In genomic region chr1:193019442-193020026, GRCh38 we compare ENCODE assay signal across 8 cellular contexts. TPM values are rescaled to one million over a fixed set of nuclear protein-coding genes. Genes with fewer than 3 reads are reported as not detected.
DNase-seq lines count a peak whose midpoint lies in the region; ATAC-seq, FAIRE-seq and TF ChIP-seq lines count a peak whose summit lies in the region.

No MANE protein-coding gene starts in this region.

- no peaks in the 10 kb centered on the region for H3K9me2 ChIP-seq in PC-9 (ENCODE audit: insufficient read depth)

- no peak overlapping the region for H3K4me3 Mint-ChIP-seq in nephron

- peaks cover 3% of the 10 kb centered on the region for H3K4me1 Mint-ChIP-seq in nephron

- peaks cover 7% of the 10 kb centered on the region for H3K36me3 Mint-ChIP-seq in nephron (ENCODE audit: low read depth)

- no peak overlapping the region for H3K27ac Mint-ChIP-seq in nephron

- H3K9me1 ChIP-seq in endothelial cell of umbilical vein (replicated peaks; ENCODE audit: control insufficient read depth, extremely low read depth, insufficient read depth, low read length), result no peaks in the 10 kb centered on the region

- no peaks in the 10 kb centered on the region for H4K20me1 ChIP-seq in BLaER1 treated with 17β-estradiol and CSF1 and Interleukin-3, amounts not matched to agents 10 nM and 100 nM
- no peaks in the 10 kb centered on the region for H4K20me1 ChIP-seq in PC-9 (ENCODE audit: insufficient read depth)
- H4K20me1 ChIP-seq in endothelial cell of umbilical vein (replicated peaks; ENCODE audit: control insufficient read depth, extremely low read depth, insufficient read depth, low read length), result no peaks in the 10 kb centered on the region

- peak; percentile 63 for FAIRE-seq in endothelial cell of umbilical vein (lab: Jason Lieb, UNC)

- ATAC-seq in GM18870 (IDR thresholded peaks at IDR 0.05; ENCODE audit: unreplicated experiment) (peak; percentile 78), GM19023 (IDR thresholded peaks at IDR 0.05; ENCODE audit: unreplicated experiment) (no peak)

- CTCF ChIA-PET in PC-9 (lab: Charles Lee) (interaction anchor here (0.6 kb wide), 1 partner anchor 289 kb away, joined by 5 read pairs; no protein-coding TSS in a partner anchor), endothelial cell of umbilical vein (lab: Charles Lee) (interaction anchor here (0.7 to 8.5 kb wide), 53 partner anchors 10 to 544 kb away, joined by 3 to 550 read pairs (median 4); partner anchors contain the start of genes RGS2, RO60 and UCHL5)

- DNase-seq in HS-5 (ENCODE audit: low read depth), result peak; percentile 32
- peak in 1 of 2 experiments; percentile 47 for DNase-seq in PC-9
- peak; percentile 76 for DNase-seq in endothelial cell of umbilical vein (ENCODE audit: low read depth, low spot score)
- no peak for DNase-seq in mucosa of gallbladder (ENCODE audit: low spot score)

- peaks cover 17 to 75% (median 29%) of the 10 kb centered on the region in 11 experiments for H3K36me3 ChIP-seq in BLaER1 treated with 17β-estradiol and CSF1 and Interleukin-3, amounts not matched to agents 10 nM and 100 nM
- H3K36me3 ChIP-seq in PC-9 (ENCODE audit: low read depth) (0 out of 2 replicates have a peak, but pooled peaks cover 10% of the 10 kb centered on the region), endothelial cell of umbilical vein (ENCODE audit: control insufficient read depth in 2 of 2, extremely low read depth in 1 of 2, insufficient read depth in 2 of 2, low read length in 2 of 2) (no peaks in the 10 kb centered on the region)

- TF ChIP-seq POLR2A in endothelial cell of umbilical vein (IDR thresholded peaks at IDR 0.05; ENCODE audit: low read depth, low read length), result no peak

- dilution Hi-C loops in endothelial cell of umbilical vein (cut with MboI; ENCODE audit: extremely low pct_ligation_motif_present, low sequenced_read_pairs), result loop anchor here (25.0 kb wide), 1 partner anchor 207 kb away; the partner anchor contains the start of gene RGS2

- H3K4me1 ChIP-seq in BLaER1 treated with 17β-estradiol and CSF1 and Interleukin-3, amounts not matched to agents 10 nM and 100 nM, result peaks cover 0 to 8% (median 0%) of the 10 kb centered on the region in 10 experiments; a peak in 6 of 20 replicates
- H3K4me1 ChIP-seq in PC-9 (replicated peaks; ENCODE audit: insufficient read depth) (no peaks in the 10 kb centered on the region), endothelial cell of umbilical vein (ENCODE audit: control insufficient read depth, extremely low read depth, insufficient read depth, low read length) (peaks cover 4% of the 10 kb centered on the region)

- TF ChIP-seq CTCF in PC-9 (conservative IDR thresholded peaks at IDR 0.05), result peak; percentile 71
- peak; percentile 12 to 19 for TF ChIP-seq CTCF in endothelial cell of umbilical vein (IDR thresholded peaks at IDR 0.05; ENCODE audit: extremely low read depth in 1 of 2, insufficient read depth in 1 of 2, low read depth in 1 of 2, low read length in 2 of 2)
- TF ChIP-seq CTCF in nephron (IDR thresholded peaks at IDR 0.05; ENCODE audit: unreplicated experiment in 3 of 3), result peak; percentile 59 to 69 (median 63)

- BruUV-seq in PC-9 (replicated peaks; lab: Mats Ljungman, UMichigan) (no TSS peak), endothelial cell of umbilical vein (replicated peaks; lab: Mats Ljungman, UMichigan) (no TSS peak)

- no peak overlapping the region for H3K4me3 ChIP-seq in BLaER1 treated with 17β-estradiol and CSF1 and Interleukin-3, amounts not matched to agents 10 nM and 100 nM
- no peak overlapping the region for H3K4me3 ChIP-seq in PC-9
- H3K4me3 ChIP-seq in endothelial cell of umbilical vein (replicated peaks in 1 of 3; ENCODE audit: insufficient read depth in 1 of 3, low read depth in 1 of 3, low read length in 3 of 3), result no peak overlapping the region

- H3K79me2 ChIP-seq in PC-9 (ENCODE audit: low read depth), result no peaks in the 10 kb centered on the region
- H3K79me2 ChIP-seq in endothelial cell of umbilical vein (ENCODE audit: control insufficient read depth, insufficient read depth, low read length), result no peaks in the 10 kb centered on the region

- H3K9me3 Mint-ChIP-seq in nephron, result no peaks in the 10 kb centered on the region

- H3K9ac ChIP-seq in BLaER1 treated with 17β-estradiol and CSF1 and Interleukin-3, amounts not matched to agents 10 nM and 100 nM, result no peak overlapping the region
- H3K9ac ChIP-seq in endothelial cell of umbilical vein (replicated peaks; ENCODE audit: extremely low read depth, insufficient read depth, low read length), result no peak overlapping the region

- peaks cover 3% of the 10 kb centered on the region; the same call in 1 of the 2 replicates for H3F3A ChIP-seq in PC-9 (ENCODE audit: insufficient read depth, low read depth)

- H2AFZ ChIP-seq in PC-9, result no peak overlapping the region
- H2AFZ ChIP-seq in endothelial cell of umbilical vein (ENCODE audit: low read depth, low read length), result no peak overlapping the region

- no peaks in the 10 kb centered on the region for H3K27me3 Mint-ChIP-seq in nephron (ENCODE audit: low read depth)

- H3K27ac ChIP-seq in BLaER1 treated with 17β-estradiol and CSF1 and Interleukin-3, amounts not matched to agents 10 nM and 100 nM, result peak overlapping the region in 9 of 11 experiments; percentile 17 to 67 (median 46); a peak in 15 of 22 replicates
- H3K27ac ChIP-seq in PC-9 (no peak overlapping the region), endothelial cell of umbilical vein (ENCODE audit: insufficient read depth, low read depth, low read length) (no peak overlapping the region)

- H3K9me3 ChIP-seq in BLaER1 treated with 17β-estradiol and CSF1 and Interleukin-3, amounts not matched to agents 10 nM and 100 nM (replicated peaks in 1 of 11), result no peaks in the 10 kb centered on the region
- H3K9me3 ChIP-seq in PC-9 (ENCODE audit: insufficient read depth, low read depth) (no peaks in the 10 kb centered on the region), endothelial cell of umbilical vein (replicated peaks; ENCODE audit: control insufficient read depth, insufficient read depth, low read length) (no peaks in the 10 kb centered on the region)

- H3K27me3 ChIP-seq in BLaER1 treated with 17β-estradiol and CSF1 and Interleukin-3, amounts not matched to agents 10 nM and 100 nM, result no peaks in the 10 kb centered on the region
- no peaks in the 10 kb centered on the region for H3K27me3 ChIP-seq in PC-9 (ENCODE audit: insufficient read depth, low read depth)
- no peaks in the 10 kb centered on the region for H3K27me3 ChIP-seq in endothelial cell of umbilical vein (ENCODE audit: control insufficient read depth in 2 of 2, insufficient read depth in 2 of 2, low read length in 2 of 2)

- intact Hi-C loops in PC-9 (cut with micrococcal nuclease; ENCODE audit: unreplicated experiment), result loop anchor here (2.0 to 10.0 kb wide), 3 partner anchors 211 to 542 kb away; partner anchors contain the start of gene RGS2
- intact Hi-C loops in endothelial cell of umbilical vein (cut with micrococcal nuclease), result loop anchor here (1.0 to 10.0 kb wide), 4 partner anchors 213 to 545 kb away; no protein-coding TSS in a partner anchor

- 0 out of 22 replicates have a peak overlapping the region, but pooled peaks of 2 of the 11 experiments have one; percentile 7 to 19 for H3K4me2 ChIP-seq in BLaER1 treated with 17β-estradiol and CSF1 and Interleukin-3, amounts not matched to agents 10 nM and 100 nM
- no peak overlapping the region for H3K4me2 ChIP-seq in PC-9
- no peak overlapping the region for H3K4me2 ChIP-seq in endothelial cell of umbilical vein (ENCODE audit: insufficient read depth, low read length)

- POLR2A ChIA-PET in PC-9 (lab: Charles Lee; ENCODE audit: unreplicated experiment), result interaction anchor here (0.7 kb wide), 1 partner anchor 38 kb away, joined by 4 read pairs; no protein-coding TSS in a partner anchor
- POLR2A ChIA-PET in endothelial cell of umbilical vein (lab: Charles Lee), result interaction anchor here (1.2 to 2.3 kb wide), 2 partner anchors 210 to 212 kb away, joined by 8 to 9 read pairs; no protein-coding TSS in a partner anchor

TF ChIP-seq in endothelial cell of umbilical vein, 7 proteins besides CTCF, POLR2A, EP300 and RAD21:
- TF ChIP-seq JUN (IDR thresholded peaks at IDR 0.05; ENCODE audit: borderline replicate concordance, insufficient read depth, insufficient read length, low read depth), result no peak
- no peak for TF ChIP-seq POLR2AphosphoS5 (IDR thresholded peaks at IDR 0.05; ENCODE audit: insufficient read depth, low read depth, low read length)
- no peak for TF ChIP-seq MYC (IDR thresholded peaks at IDR 0.05; ENCODE audit: low read depth, low read length)
- no peak for TF ChIP-seq FOS (IDR thresholded peaks at IDR 0.05; ENCODE audit: borderline replicate concordance, insufficient read depth, low read length)
- no peak for TF ChIP-seq GATA2 (IDR thresholded peaks at IDR 0.05; ENCODE audit: insufficient read depth, insufficient read length, low read depth, low read length)
TF ChIP-seq in endothelial cell of umbilical vein: peak in this region for 0.

RNA-seq across cellular contexts. Expression of gene UCHL5, which starts 39.6 kb away (rescaled TPM):
- total RNA-seq in PC-9 (2021) (37.0 and 49.3 TPM in 2 replicates), endothelial cell of umbilical vein (45.6 and 50.8 TPM in 2 replicates), mucosa of gallbladder (20.7 TPM)
- polyA plus RNA-seq in endothelial cell of umbilical vein, result 6.7 and 9.8 TPM in 2 replicates
- 15.0 and 18.0 TPM in 2 replicates for polyA plus RNA-seq in endothelial cell of umbilical vein (2011; cell fraction: cytosol; rRNA removed)
- 18.1 and 20.2 TPM in 2 replicates for polyA plus RNA-seq in endothelial cell of umbilical vein (2011; cell fraction: nucleus; rRNA removed)
- polyA plus RNA-seq in endothelial cell of umbilical vein (2012), result 28.5 and 45.7 TPM in 2 replicates
- 14.6 and 15.0 TPM in 2 replicates for polyA minus RNA-seq in endothelial cell of umbilical vein
- 28.5 TPM for polyA minus RNA-seq in endothelial cell of umbilical vein (2011; cell fraction: cytosol; rRNA and poly(A)+ RNA removed)
- polyA minus RNA-seq in endothelial cell of umbilical vein (2011; cell fraction: nucleus; rRNA and poly(A)+ RNA removed), result 29.5 and 31.8 TPM in 2 replicates

RNA-seq across cellular contexts. Expression of gene RO60, which starts 39.9 kb away (rescaled TPM):
- total RNA-seq in PC-9 (2021) (40.4 and 49.2 TPM in 2 replicates), endothelial cell of umbilical vein (60.3 and 61.8 TPM in 2 replicates), mucosa of gallbladder (79.5 TPM)
- polyA plus RNA-seq in endothelial cell of umbilical vein, result 10.9 and 11.1 TPM in 2 replicates
- 10.0 and 12.5 TPM in 2 replicates for polyA plus RNA-seq in endothelial cell of umbilical vein (2011; cell fraction: cytosol; rRNA removed)
- polyA plus RNA-seq in endothelial cell of umbilical vein (2011; cell fraction: nucleus; rRNA removed), result 16.6 and 18.5 TPM in 2 replicates
- 18.1 and 28.2 TPM in 2 replicates for polyA plus RNA-seq in endothelial cell of umbilical vein (2012)
- 60.6 and 73.4 TPM in 2 replicates for polyA minus RNA-seq in endothelial cell of umbilical vein
- 87.3 TPM for polyA minus RNA-seq in endothelial cell of umbilical vein (2011; cell fraction: cytosol; rRNA and poly(A)+ RNA removed)
- 46.7 and 58.2 TPM in 2 replicates for polyA minus RNA-seq in endothelial cell of umbilical vein (2011; cell fraction: nucleus; rRNA and poly(A)+ RNA removed)

Comparison
In these comparisons a context has a peak if more than half of its experiments do, and no peak if none do; other contexts are left out.
1. H3K27ac ChIP-seq: peak in BLaER1 treated with 17β-estradiol and CSF1 and Interleukin-3, amounts not matched to agents 10 nM and 100 nM (9 of 11); none in PC-9 (single experiment) and endothelial cell of umbilical vein (single experiment).
2. CTCF ChIP-seq: peak in every context shown above with its lines; median percentile 71 in PC-9; 63 in nephron; 16 in endothelial cell of umbilical vein.